Comparison of ENCODE assay signal across 10 cellular contexts in the genomic region with DNA sequence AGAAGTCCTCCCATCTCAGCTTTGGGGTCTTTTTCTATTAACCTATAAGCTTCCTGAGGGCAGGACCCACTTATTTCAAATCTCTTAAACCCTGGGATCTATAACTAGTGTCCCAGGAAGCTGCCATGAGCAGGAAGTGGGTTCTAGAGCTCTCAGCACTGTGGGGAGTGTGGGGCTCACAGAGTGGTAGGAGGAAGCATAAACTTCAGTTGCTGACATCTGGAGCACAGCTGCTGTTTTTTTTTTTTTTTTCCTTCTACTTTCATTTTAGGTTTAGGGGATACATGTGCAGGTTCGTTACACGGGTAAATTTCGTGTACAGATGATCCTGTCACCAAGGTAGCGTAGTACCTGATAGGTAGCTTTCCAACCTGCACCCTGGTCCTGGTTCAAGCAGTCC. TPM values are rescaled to one million over a fixed set of nuclear protein-coding genes. Genes with fewer than 3 reads are reported as not detected.
A peak's percentile ranks its signal among the peaks of the same experiment; 100 is the strongest.
DNase-seq lines count a peak whose midpoint lies in the region; ATAC-seq and TF ChIP-seq lines count a peak whose summit lies in the region.
"Had no signal": no experiment of that assay in that cellular context is flagged by ENCODE, and none has a peak within 500 bp of the region (broad histone marks: within the 10 kb centered on the region; RNA-seq: fewer than 3 reads in every experiment).

No MANE protein-coding gene starts in this region.

- peaks cover 0 to 16% (median 0%) of the 10 kb centered on the region in 3 experiments; a peak in 3 of 7 replicates for H3K36me3 Mint-ChIP-seq in H9 (ENCODE audit: insufficient read depth in 1 of 3, low read depth in 3 of 3)
- H3K36me3 Mint-ChIP-seq: activated naive CD4-positive, alpha-beta T cell treated with anti-CD3 and anti-CD28 coated beads, Interleukin-2, amount 50 U/mL, for 24 hours had no signal

- H2BK15ac ChIP-seq in H9 (ENCODE audit: low read depth, low read length): no peak overlapping the region

- WGBS in H9 (ENCODE audit: extremely low coverage, insufficient read length, low lambda C conversion rate): no CpG with 5 or more reads among the region's 4 CpGs
- WGBS in thyroid gland, 2 donors: 90 to 95% methylated on average over 4 of the region's 4 CpGs

- no peaks in the 10 kb centered on the region for H3K9me3 Mint-ChIP-seq in H9
- H3K9me3 Mint-ChIP-seq: activated naive CD4-positive, alpha-beta T cell treated with anti-CD3 and anti-CD28 coated beads, Interleukin-2, amount 50 U/mL, for 24 hours had no signal

- H2AFZ ChIP-seq in H9 (ENCODE audit: low read length): no peak overlapping the region

- H3K4me1 ChIP-seq in H9 (ENCODE audit: insufficient read depth, low read length): no peaks in the 10 kb centered on the region
- H3K4me1 ChIP-seq in thyroid gland: no peaks in the 10 kb centered on the region

- no peak overlapping the region for H2BK120ac ChIP-seq in H9 (ENCODE audit: low read depth, low read length, poor library complexity, severe bottlenecking)

- no peak overlapping the region for H3K4me3 ChIP-seq in thyroid gland (replicated peaks in 1 of 3)

- ATAC-seq in Right ventricle myocardium inferior: peak; percentile 29
- peak; percentile 60 for ATAC-seq in HG03469 (IDR thresholded peaks at IDR 0.05; ENCODE audit: unreplicated experiment)

- peaks cover 3% of the 10 kb centered on the region for H3K79me1 ChIP-seq in H9 (ENCODE audit: insufficient read depth, low read depth, low read length, poor library complexity, severe bottlenecking)

- no peak overlapping the region for H4K8ac ChIP-seq in H9 (replicated peaks; ENCODE audit: insufficient read length, low read depth, low read length)

- peak overlapping the region in 2 of 3 experiments; percentile 61 to 79; a peak in 2 of 7 replicates for H3K27ac Mint-ChIP-seq in H9
- H3K27ac Mint-ChIP-seq: activated naive CD4-positive, alpha-beta T cell treated with anti-CD3 and anti-CD28 coated beads, Interleukin-2, amount 50 U/mL, for 24 hours had no signal

- H3K56ac ChIP-seq in H9 (ENCODE audit: insufficient read length, low read depth, low read length): no peak overlapping the region

- peaks cover 3% of the 10 kb centered on the region; the same call in 1 of the 2 replicates for H3K79me2 ChIP-seq in H9 (ENCODE audit: insufficient read depth, low read length)

- no peak overlapping the region for H3K4me2 ChIP-seq in H9 (ENCODE audit: insufficient read depth, insufficient read length, low read length)

- H3K23ac ChIP-seq in H9 (ENCODE audit: insufficient read length, low read depth, low read length): no peak overlapping the region

- H2AK5ac ChIP-seq in H9 (ENCODE audit: insufficient read length, low read length): no peak overlapping the region

- H4K5ac ChIP-seq in H9 (ENCODE audit: insufficient read length, low read depth, low read length): no peak overlapping the region

- H2BK20ac ChIP-seq in H9 (ENCODE audit: low read depth, low read length, poor library complexity, severe bottlenecking): no peak overlapping the region

- no peaks in the 10 kb centered on the region for H3K36me3 ChIP-seq in thyroid gland

- no peak overlapping the region for H4K91ac ChIP-seq in H9 (ENCODE audit: insufficient read length, low read depth, low read length)

- H3K27me3 ChIP-seq in H9 (ENCODE audit: insufficient read depth, low read length) (no peaks in the 10 kb centered on the region), thyroid gland (no peaks in the 10 kb centered on the region)

- H3K18ac ChIP-seq in H9 (ENCODE audit: insufficient read length, low read depth, low read length): no peak overlapping the region

- no peak overlapping the region for H3K9ac ChIP-seq in H9 (ENCODE audit: extremely low read depth, insufficient read length, low read length)

- no peak overlapping the region for H3K14ac ChIP-seq in H9 (ENCODE audit: insufficient read depth, low read length)

- H4K20me1 ChIP-seq in H9 (ENCODE audit: control insufficient read depth, insufficient read depth, insufficient read length): no peaks in the 10 kb centered on the region

- H2BK5ac ChIP-seq in H9 (ENCODE audit: insufficient read length, low read length): no peak overlapping the region

- intact Hi-C loops in Right ventricle myocardium inferior (cut with DNase I) (loop anchor here (2.0 to 10.0 kb wide), 2 partner anchors 29 to 343 kb away; no protein-coding TSS in a partner anchor), cardiac septum (cut with DNase I) (loop anchor here (5.0 kb wide), 1 partner anchor 60 kb away; the partner anchor contains the start of gene AK4), thyroid gland (cut with DNase I) (loop anchor here (10.0 kb wide), 1 partner anchor 143 kb away; no protein-coding TSS in a partner anchor)

- DNase-seq in Right ventricle myocardium inferior (ENCODE audit: missing footprints) (no peak), cardiac septum (ENCODE audit: low spot score) (no peak), H9 (no peak), glomerular visceral epithelial cell (ENCODE audit: extremely low spot score) (peak; percentile 11), amygdala (lab: John Stamatoyannopoulos, UW) (no peak), HT-29 (ENCODE audit: low spot score) (no peak), thyroid gland (no peak)
- DNase-seq: NCI-H526 treated with DMSO at 0.1 percent for 48 hours had no signal

- TF ChIP-seq POLR2A in thyroid gland (IDR thresholded peaks at IDR 0.05): no peak

- no peaks in the 10 kb centered on the region for H3K27me3 Mint-ChIP-seq in H9 (ENCODE audit: low read depth)
- H3K27me3 Mint-ChIP-seq: activated naive CD4-positive, alpha-beta T cell treated with anti-CD3 and anti-CD28 coated beads, Interleukin-2, amount 50 U/mL, for 24 hours had no signal

- H3K9me3 ChIP-seq in H9 (ENCODE audit: control insufficient read depth, low read depth, low read length) (no peaks in the 10 kb centered on the region), thyroid gland (no peaks in the 10 kb centered on the region)

- H3K4ac ChIP-seq in H9 (ENCODE audit: low read depth, low read length): no peak overlapping the region

- H3K27ac ChIP-seq in H9 (ENCODE audit: insufficient read length, low read depth, low read length) (no peak overlapping the region), thyroid gland (no peak overlapping the region)

- H3K23me2 ChIP-seq in H9 (ENCODE audit: insufficient read length, low read depth, low read length, poor library complexity, severe bottlenecking): no peaks in the 10 kb centered on the region

- H2BK12ac ChIP-seq in H9 (ENCODE audit: insufficient read length, low read depth, low read length): no peak overlapping the region

- no peak overlapping the region for H3T11ph ChIP-seq in H9 (ENCODE audit: low read length)

- no peak overlapping the region for H3K4me3 Mint-ChIP-seq in H9
- H3K4me3 Mint-ChIP-seq: activated naive CD4-positive, alpha-beta T cell treated with anti-CD3 and anti-CD28 coated beads, Interleukin-2, amount 50 U/mL, for 24 hours had no signal

- H3K4me1 Mint-ChIP-seq in H9: peaks cover 2 to 12% of the 10 kb centered on the region in 2 experiments; a peak in 2 of 4 replicates
- H3K4me1 Mint-ChIP-seq: activated naive CD4-positive, alpha-beta T cell treated with anti-CD3 and anti-CD28 coated beads, Interleukin-2, amount 50 U/mL, for 24 hours had no signal

- TF ChIP-seq CTCF in H9 (conservative IDR thresholded peaks at IDR 0.05) (no peak), thyroid gland (IDR thresholded peaks at IDR 0.05) (no peak)

RNA-seq across cellular contexts. Expression of gene AK4, which starts 59.3 kb away (rescaled TPM):
- 153 TPM for total RNA-seq in Right ventricle myocardium inferior
- total RNA-seq in cardiac septum: 163 TPM
- total RNA-seq in H9 (2021): 45.2 and 45.6 TPM in 2 replicates
- total RNA-seq in HT-29 (2014; rRNA removed; shearing (Covaris generic)): 35.0 and 41.3 TPM in 2 replicates
- total RNA-seq in thyroid gland: 10 to 100 TPM in 2 of 4 donors, 1 to 10 TPM in 2; 7.8 to 13.9 (median 9.8) TPM
